Comparison of ENCODE assay signal across 26 cellular contexts in genomic region chr18:6994053-6994452, GRCh38.
DNase-seq lines count a peak whose midpoint lies in the region; ATAC-seq, FAIRE-seq and TF ChIP-seq lines count a peak whose summit lies in the region.
"Had no signal": no experiment of that assay in that cellular context is flagged by ENCODE, and none has a peak within 500 bp of the region (broad histone marks: within the 10 kb centered on the region; RNA-seq: fewer than 3 reads in every experiment).

No MANE protein-coding gene starts in this region.

- no peak for TF ChIP-seq CTCF in astrocyte (IDR thresholded peaks at IDR 0.05; ENCODE audit: insufficient read depth, low read depth, low read length)
- no peak for TF ChIP-seq CTCF in fibroblast of pulmonary artery (IDR thresholded peaks at IDR 0.05; ENCODE audit: low read length, missing control alignments)
- no peak for TF ChIP-seq CTCF in brain microvascular endothelial cell (IDR thresholded peaks at IDR 0.05; ENCODE audit: low read depth, low read length, missing control alignments)

- ATAC-seq in GM21367 (IDR thresholded peaks at IDR 0.05; ENCODE audit: unreplicated experiment): no peak
- no peak for ATAC-seq in sciatic nerve
- ATAC-seq: activated CD4-positive, alpha-beta T cell treated with anti-CD3 and anti-CD28 coated beads for 36 hours; heart left ventricle had no signal

- H3K4me1 ChIP-seq in GM23248 (ENCODE audit: insufficient read depth) (peaks cover 13% of the 10 kb centered on the region), astrocyte (ENCODE audit: insufficient read depth, low read length) (no peaks in the 10 kb centered on the region)
- H3K4me1 ChIP-seq: heart left ventricle, right atrium auricular region, SJSA1 had no signal

- H3K4me2 ChIP-seq in GM23248 (ENCODE audit: unreplicated experiment) (no peak overlapping the region), astrocyte (ENCODE audit: low read length) (no peak overlapping the region)
- H3K4me2 ChIP-seq: neural progenitor cell had no signal

- 37% methylated on average over 5 of the region's 5 CpGs for WGBS in GM23248 (ENCODE audit: low coverage in 1 of 2, low lambda C conversion rate in 2 of 2, missing lambda C conversion rate in 2 of 2), 2 experiments

- no peaks in the 10 kb centered on the region for H3K9me3 Mint-ChIP-seq in astrocyte (ENCODE audit: unreplicated experiment)
- H3K9me3 Mint-ChIP-seq: neural progenitor cell had no signal

- no peaks in the 10 kb centered on the region for H3K36me3 ChIP-seq in GM23248 (ENCODE audit: low read depth)
- no peaks in the 10 kb centered on the region for H3K36me3 ChIP-seq in astrocyte (ENCODE audit: insufficient read depth, low read length)
- H3K36me3 ChIP-seq in brain microvascular endothelial cell (replicated peaks): peaks cover 18% of the 10 kb centered on the region
- H3K36me3 ChIP-seq: heart left ventricle, right atrium auricular region, SJSA1, stomach had no signal

- no peaks in the 10 kb centered on the region for H3K27me3 ChIP-seq in GM23248 (replicated peaks; ENCODE audit: insufficient read depth)
- no peaks in the 10 kb centered on the region for H3K27me3 ChIP-seq in astrocyte (ENCODE audit: insufficient read depth, low read length)
- H3K27me3 ChIP-seq in brain microvascular endothelial cell (replicated peaks): no peaks in the 10 kb centered on the region
- H3K27me3 ChIP-seq: neural progenitor cell, right atrium auricular region, SJSA1, stomach had no signal

- H3K36me3 Mint-ChIP-seq in astrocyte (ENCODE audit: low read depth, unreplicated experiment): no peaks in the 10 kb centered on the region
- H3K36me3 Mint-ChIP-seq: IgD-negative memory B cell had no signal

- H3K9me3 ChIP-seq in GM23248 (ENCODE audit: low read depth) (no peaks in the 10 kb centered on the region), astrocyte (ENCODE audit: insufficient read depth, low read depth, low read length) (no peaks in the 10 kb centered on the region)
- H3K9me3 ChIP-seq: heart left ventricle, right atrium auricular region, SJSA1, stomach had no signal

- no peaks in the 10 kb centered on the region for H3K9me2 ChIP-seq in GM23248 (ENCODE audit: insufficient read depth)

- peak overlapping the region; percentile 93 for H3K27ac Mint-ChIP-seq in astrocyte (ENCODE audit: unreplicated experiment)
- H3K27ac Mint-ChIP-seq: activated CD4-positive, alpha-beta T cell treated with anti-CD3 and anti-CD28 coated beads for 36 hours; IgD-negative memory B cell; neural progenitor cell had no signal

- no peaks in the 10 kb centered on the region for H3F3A ChIP-seq in GM23248 (ENCODE audit: insufficient read depth)

- no peaks in the 10 kb centered on the region for H3K27me3 Mint-ChIP-seq in astrocyte (ENCODE audit: low read depth, unreplicated experiment)
- H3K27me3 Mint-ChIP-seq: IgD-negative memory B cell had no signal

- H4K20me1 ChIP-seq in GM23248 (ENCODE audit: insufficient read depth) (no peaks in the 10 kb centered on the region), astrocyte (ENCODE audit: insufficient read depth, low read length) (no peaks in the 10 kb centered on the region)

- intact Hi-C loops in sciatic nerve (cut with DNase I): no loop called here

- peaks cover 15% of the 10 kb centered on the region for H3K4me1 Mint-ChIP-seq in astrocyte (ENCODE audit: low read depth, unreplicated experiment)
- H3K4me1 Mint-ChIP-seq: IgD-negative memory B cell, neural progenitor cell had no signal

- in situ Hi-C loops in GM23248 (cut with MboI): no loop called here
- in situ Hi-C loops in brain microvascular endothelial cell (cut with HindIII; ENCODE audit: low pct_ligation_motif_present, low sequenced_read_pairs): no loop called here

- H3K79me2 ChIP-seq in GM23248 (ENCODE audit: insufficient read depth) (no peaks in the 10 kb centered on the region), astrocyte (ENCODE audit: insufficient read depth, low read length) (no peaks in the 10 kb centered on the region)

- DNase-seq in GM23248: peak; percentile 43
- no peak for DNase-seq in astrocyte (ENCODE audit: low read depth)
- DNase-seq in fibroblast of pulmonary artery (ENCODE audit: low read depth): peak; percentile 9
- DNase-seq in brain microvascular endothelial cell: no peak
- no peak for DNase-seq in T-helper 1 cell
- no peak for DNase-seq in sciatic nerve (ENCODE audit: low spot score)
- DNase-seq: activated CD4-positive, alpha-beta T cell treated with anti-CD3 and anti-CD28 coated beads for 36 hours; activated gamma-delta T cell treated with Interleukin-2 at 50 U/mL for 16 hours; AML-193; amygdala; Calu3; heart left ventricle; NCI-H2081 treated with DMSO at 0.1 percent for 48 hours; NCI-H526; OCI-M1; stomach; T1000 had no signal

- H3K9ac ChIP-seq in GM23248: no peak overlapping the region
- H3K9ac ChIP-seq in astrocyte (ENCODE audit: low read length): no peak overlapping the region
- H3K9ac ChIP-seq: neural progenitor cell had no signal

- H3K4me3 ChIP-seq in GM23248: no peak overlapping the region
- no peak overlapping the region for H3K4me3 ChIP-seq in astrocyte (ENCODE audit: insufficient read depth, low read depth, low read length)
- no peak overlapping the region for H3K4me3 ChIP-seq in fibroblast of pulmonary artery (replicated peaks; ENCODE audit: low read depth, low read length)
- no peak overlapping the region for H3K4me3 ChIP-seq in skin epidermis
- no peak overlapping the region for H3K4me3 ChIP-seq in brain microvascular endothelial cell (ENCODE audit: low read depth, low read length)
- H3K4me3 ChIP-seq: heart left ventricle, neural progenitor cell, right atrium auricular region, SJSA1, stomach had no signal

- no peak overlapping the region for H3K4me3 Mint-ChIP-seq in astrocyte (ENCODE audit: unreplicated experiment)
- H3K4me3 Mint-ChIP-seq: activated CD4-positive, alpha-beta T cell treated with anti-CD3 and anti-CD28 coated beads for 36 hours; IgD-negative memory B cell; neural progenitor cell had no signal

- H2AFZ ChIP-seq in GM23248 (peak overlapping the region; percentile 66), astrocyte (ENCODE audit: low read depth, low read length) (no peak overlapping the region)
- H2AFZ ChIP-seq: neural progenitor cell had no signal

- H3K27ac ChIP-seq in GM23248 (0 out of 2 replicates have a peak overlapping the region, but pooled peaks have one; percentile 13), astrocyte (ENCODE audit: low read depth, low read length) (no peak overlapping the region), skin epidermis (peak overlapping the region in 15 of 21 experiments; percentile 5 to 76 (median 39)), brain microvascular endothelial cell (no peak overlapping the region)
- H3K27ac ChIP-seq: heart left ventricle, right atrium auricular region, SJSA1, stomach had no signal

- no peak for FAIRE-seq in astrocyte (lab: Jason Lieb, UNC)
- FAIRE-seq: colon, H54, islet of Langerhans had no signal

Comparison
In these comparisons a context has a peak if more than half of its experiments do, and no peak if none do; other contexts are left out.
1. DNase-seq: peak in GM23248 (single experiment) and fibroblast of pulmonary artery (single experiment); none in astrocyte (single experiment), brain microvascular endothelial cell (single experiment), T-helper 1 cell (0 of 5) and sciatic nerve (single experiment).
2. H3K27ac ChIP-seq: peak in GM23248 (single experiment) and skin epidermis (15 of 21); none in astrocyte (single experiment) and brain microvascular endothelial cell (single experiment).